ENCODE assay signal across 3 cellular contexts in genomic region chr12:99108924-99109323, GRCh38.
"Had no signal": no experiment of that assay in that cellular context is flagged by ENCODE, and none has a peak within 500 bp of the region (broad histone marks: within the 10 kb centered on the region; RNA-seq: fewer than 3 reads in every experiment).

No MANE protein-coding gene starts in this region.

- H3K27ac ChIP-seq: GM23248 had no signal

- H3K9ac ChIP-seq: GM23248 had no signal

- DNase-seq: GM23248, H9, HCEC 1CT had no signal

- H3K4me3 ChIP-seq: GM23248 had no signal

- H2AFZ ChIP-seq: GM23248 had no signal
